14 cellular contexts compared by ENCODE assay signal in genomic region chr5:133938932-133939331, GRCh38. TPM values are rescaled to one million over a fixed set of nuclear protein-coding genes. Genes with fewer than 3 reads are reported as not detected.
DNase-seq lines count a peak whose midpoint lies in the region; ATAC-seq, FAIRE-seq and TF ChIP-seq lines count a peak whose summit lies in the region.
"Had no signal": no experiment of that assay in that cellular context is flagged by ENCODE, and none has a peak within 500 bp of the region (broad histone marks: within the 10 kb centered on the region; RNA-seq: fewer than 3 reads in every experiment).

No MANE protein-coding gene starts in this region.

- TF ChIP-seq CTCF in HEK293 (tag by site-specific recombination; IDR thresholded peaks at IDR 0.05) (no peak), D721Med (IDR thresholded peaks at IDR 0.05; ENCODE audit: insufficient read depth, missing control alignments) (no peak)

- H3K27me3 Mint-ChIP-seq in activated CD4-positive, alpha-beta memory T cell treated with anti-CD3 and anti-CD28 coated beads for 36 hours: no peaks in the 10 kb centered on the region
- no peaks in the 10 kb centered on the region for H3K27me3 Mint-ChIP-seq in activated CD4-positive, alpha-beta memory T cell treated with anti-CD3 and anti-CD28 coated beads, Interleukin-2, amount 10 ng/mL, durations not matched to agents 7 days and 5 days

- H3K36me3 ChIP-seq in HEK293 (ENCODE audit: control insufficient read depth in 2 of 2, insufficient read depth in 1 of 2, low read length in 2 of 2) (no peaks in the 10 kb centered on the region), aorta (ENCODE audit: control insufficient read depth in 1 of 2, insufficient read depth in 2 of 2, low read length in 1 of 2) (no peaks in the 10 kb centered on the region)

- intact Hi-C loops in activated CD4-positive, alpha-beta memory T cell treated with anti-CD3 and anti-CD28 coated beads for 36 hours (cut with micrococcal nuclease): loop anchor here (1.0 to 2.0 kb wide), 2 partner anchors 9 to 64 kb away; no protein-coding TSS in a partner anchor
- intact Hi-C loops in aorta (cut with DNase I): no loop called here

- H3K4me3 ChIP-seq in HEK293 (ENCODE audit: low read depth, low read length) (no peak overlapping the region), aorta (ENCODE audit: low read length in 2 of 2) (no peak overlapping the region)

- peak overlapping the region; percentile 70 for H3K27ac Mint-ChIP-seq in activated CD4-positive, alpha-beta memory T cell treated with anti-CD3 and anti-CD28 coated beads for 36 hours
- H3K27ac Mint-ChIP-seq in activated CD4-positive, alpha-beta memory T cell treated with anti-CD3 and anti-CD28 coated beads, Interleukin-2, amount 10 ng/mL, durations not matched to agents 7 days and 5 days: no peak overlapping the region
- H3K27ac Mint-ChIP-seq: nephron progenitor cell, WTC11 had no signal

- H3K9me3 ChIP-seq in HEK293 (ENCODE audit: control insufficient read depth, insufficient read depth, low read depth, low read length) (no peaks in the 10 kb centered on the region), aorta (ENCODE audit: control insufficient read depth, low read length) (no peaks in the 10 kb centered on the region)

- POLR2A ChIA-PET in activated CD4-positive, alpha-beta memory T cell treated with anti-CD3 and anti-CD28 coated beads for 36 hours (lab: Charles Lee): interaction anchor here (1.2 to 1.4 kb wide), 3 partner anchors 9 to 58 kb away, joined by 3 to 4 read pairs (median 3); no protein-coding TSS in a partner anchor
- POLR2A ChIA-PET in activated CD4-positive, alpha-beta memory T cell treated with anti-CD3 and anti-CD28 coated beads, Interleukin-2, amount 10 ng/mL, durations not matched to agents 7 days and 5 days (lab: Charles Lee): no interaction called here
- POLR2A ChIA-PET in HEK293 (lab: Yijun Ruan, JAX): interaction anchor here (1.3 kb wide), 1 partner anchor 9 kb away, joined by 4 read pairs; no protein-coding TSS in a partner anchor

- DNase-seq in activated CD4-positive, alpha-beta memory T cell treated with anti-CD3 and anti-CD28 coated beads for 36 hours: peak; percentile 32
- DNase-seq in activated CD4-positive, alpha-beta memory T cell treated with anti-CD3 and anti-CD28 coated beads, Interleukin-2, amount 10 ng/mL, durations not matched to agents 7 days and 5 days: no peak
- DNase-seq in NAMALWA (ENCODE audit: low spot score) (peak; percentile 44), renal cortical epithelial cell (ENCODE audit: low read depth) (peak; percentile 71), D721Med (ENCODE audit: insufficient read length, low spot score) (no peak), aorta (no peak)
- DNase-seq: central memory CD4-positive, alpha-beta T cell; IMR-90; NCI-H2107; nephron progenitor cell; stimulated activated CD4-positive, alpha-beta T cell treated with anti-CD3 and anti-CD28 coated beads, Interleukin-12 subunit alpha, Interleukin-12 subunit beta, amount 100 ng/mL, for 4 hours had no signal

- H3K9me3 Mint-ChIP-seq in activated CD4-positive, alpha-beta memory T cell treated with anti-CD3 and anti-CD28 coated beads for 36 hours: peaks cover 2% of the 10 kb centered on the region
- peaks cover 4% of the 10 kb centered on the region for H3K9me3 Mint-ChIP-seq in activated CD4-positive, alpha-beta memory T cell treated with anti-CD3 and anti-CD28 coated beads, Interleukin-2, amount 10 ng/mL, durations not matched to agents 7 days and 5 days

- peaks cover 15% of the 10 kb centered on the region for H3K4me1 Mint-ChIP-seq in activated CD4-positive, alpha-beta memory T cell treated with anti-CD3 and anti-CD28 coated beads for 36 hours (ENCODE audit: low read depth)
- peaks cover 6% of the 10 kb centered on the region for H3K4me1 Mint-ChIP-seq in activated CD4-positive, alpha-beta memory T cell treated with anti-CD3 and anti-CD28 coated beads, Interleukin-2, amount 10 ng/mL, durations not matched to agents 7 days and 5 days

- FAIRE-seq in D721Med (lab: Jason Lieb, UNC): no peak

- H3K27ac ChIP-seq in HEK293 (ENCODE audit: extremely low read depth, low read depth, low read length): peak overlapping the region; percentile 3; the same call in 1 of the 2 replicates
- no peak overlapping the region for H3K27ac ChIP-seq in aorta (ENCODE audit: low read depth in 1 of 2, low read length in 2 of 2)

- H3K27me3 ChIP-seq in aorta (ENCODE audit: control insufficient read depth in 1 of 2, insufficient read depth in 2 of 2, low read length in 1 of 2): no peaks in the 10 kb centered on the region

- no peaks in the 10 kb centered on the region for H3K36me3 Mint-ChIP-seq in activated CD4-positive, alpha-beta memory T cell treated with anti-CD3 and anti-CD28 coated beads for 36 hours
- H3K36me3 Mint-ChIP-seq in activated CD4-positive, alpha-beta memory T cell treated with anti-CD3 and anti-CD28 coated beads, Interleukin-2, amount 10 ng/mL, durations not matched to agents 7 days and 5 days (ENCODE audit: low read depth): no peaks in the 10 kb centered on the region
- H3K36me3 Mint-ChIP-seq: WTC11 had no signal

- no peak overlapping the region for H3K4me3 Mint-ChIP-seq in activated CD4-positive, alpha-beta memory T cell treated with anti-CD3 and anti-CD28 coated beads for 36 hours
- H3K4me3 Mint-ChIP-seq in activated CD4-positive, alpha-beta memory T cell treated with anti-CD3 and anti-CD28 coated beads, Interleukin-2, amount 10 ng/mL, durations not matched to agents 7 days and 5 days: no peak overlapping the region
- H3K4me3 Mint-ChIP-seq: nephron progenitor cell, WTC11 had no signal

- no peak for ATAC-seq in GM19397 (IDR thresholded peaks at IDR 0.05; ENCODE audit: unreplicated experiment)
- no peak for ATAC-seq in aorta (ENCODE audit: low FRiP score)
- ATAC-seq: WTC11 had no signal

- CTCF ChIA-PET in activated CD4-positive, alpha-beta memory T cell treated with anti-CD3 and anti-CD28 coated beads for 36 hours (lab: Charles Lee): interaction anchor here (0.9 to 1.8 kb wide), 4 partner anchors 8 to 515 kb away, joined by 3 to 9 read pairs (median 4); no protein-coding TSS in a partner anchor
- CTCF ChIA-PET in activated CD4-positive, alpha-beta memory T cell treated with anti-CD3 and anti-CD28 coated beads, Interleukin-2, amount 10 ng/mL, durations not matched to agents 7 days and 5 days (lab: Charles Lee): no interaction called here
- CTCF ChIA-PET in HEK293 (lab: Yijun Ruan, JAX): interaction anchor here (0.9 to 3.1 kb wide), 3 partner anchors 8 to 449 kb away, joined by 3 to 12 read pairs (median 4); no protein-coding TSS in a partner anchor

- H3K4me1 ChIP-seq in HEK293 (ENCODE audit: control insufficient read depth, insufficient read depth, low read length) (peaks cover 12% of the 10 kb centered on the region), aorta (ENCODE audit: control insufficient read depth in 1 of 2, insufficient read depth in 2 of 2, low read length in 2 of 2) (no peaks in the 10 kb centered on the region)

- 89 to 96% methylated on average over 3 of the region's 3 CpGs for WGBS in aorta, 2 donors

TF ChIP-seq in HEK293, 187 proteins besides CTCF, POLR2A, EP300 and RAD21 (continues in another document):
- TF ChIP-seq ZNF549 (tag by site-specific recombination; IDR thresholded peaks at IDR 0.05): no peak
- no peak for TF ChIP-seq ZNF677 (tag by site-specific recombination; IDR thresholded peaks at IDR 0.05)
- TF ChIP-seq ZNF645 (tag by site-specific recombination; IDR thresholded peaks at IDR 0.05): no peak
- no peak for TF ChIP-seq ZNF623 (tag by site-specific recombination; IDR thresholded peaks at IDR 0.05)
- TF ChIP-seq ZNF701 (tag by site-specific recombination; IDR thresholded peaks at IDR 0.05): no peak
- TF ChIP-seq ZNF112 (tag by site-specific recombination; IDR thresholded peaks at IDR 0.05): no peak
- no peak for TF ChIP-seq ZBTB8A (tag by site-specific recombination; IDR thresholded peaks at IDR 0.05)
- no peak for TF ChIP-seq SP3 (tag by site-specific recombination; IDR thresholded peaks at IDR 0.05)
- TF ChIP-seq ZNF544 (tag by site-specific recombination; IDR thresholded peaks at IDR 0.05): no peak
- no peak for TF ChIP-seq ZNF707 (tag by site-specific recombination; IDR thresholded peaks at IDR 0.05)
- no peak for TF ChIP-seq MZF1 (tag by site-specific recombination; IDR thresholded peaks at IDR 0.05; ENCODE audit: borderline replicate concordance)
- no peak for TF ChIP-seq ZNF48 (tag by site-specific recombination; IDR thresholded peaks at IDR 0.05)
- TF ChIP-seq ZNF585B (tag by site-specific recombination; IDR thresholded peaks at IDR 0.05): no peak
- no peak for TF ChIP-seq ZXDB (tag by site-specific recombination; IDR thresholded peaks at IDR 0.05)
- TF ChIP-seq ZNF426 (tag by site-specific recombination; IDR thresholded peaks at IDR 0.05): no peak
- TF ChIP-seq ZNF558 (tag by site-specific recombination; IDR thresholded peaks at IDR 0.05): no peak
- no peak for TF ChIP-seq ZSCAN5A (tag by site-specific recombination; IDR thresholded peaks at IDR 0.05)
- TF ChIP-seq ZNF629 (tag by site-specific recombination; IDR thresholded peaks at IDR 0.05): no peak

RNA-seq across cellular contexts. Expression of gene C5orf15, which starts 29.5 kb away (rescaled TPM):
- 10 to 100 TPM; 23.7 to 26.7 TPM for total RNA-seq in activated CD4-positive, alpha-beta memory T cell treated with anti-CD3 and anti-CD28 coated beads for 36 hours
- 10 to 100 TPM; 24.4 to 27.7 TPM for total RNA-seq in activated CD4-positive, alpha-beta memory T cell treated with anti-CD3 and anti-CD28 coated beads, Interleukin-2, amount 10 ng/mL, durations not matched to agents 7 days and 5 days
- total RNA-seq in renal cortical epithelial cell: 124 and 165 TPM in 2 replicates
- total RNA-seq in aorta: 10 to 100 TPM; 32.3 to 34.4 TPM
- 10 to 100 TPM; 18.7 to 30.6 TPM for polyA plus RNA-seq in aorta

Comparison
In these comparisons a context has a peak if more than half of its experiments do, and no peak if none do; other contexts are left out.
1. DNase-seq: peak in activated CD4-positive, alpha-beta memory T cell treated with anti-CD3 and anti-CD28 coated beads for 36 hours (single experiment), NAMALWA (single experiment) and renal cortical epithelial cell (single experiment); none in activated CD4-positive, alpha-beta memory T cell treated with anti-CD3 and anti-CD28 coated beads, Interleukin-2, amount 10 ng/mL, durations not matched to agents 7 days and 5 days (single experiment), D721Med (single experiment) and aorta (0 of 2).